In the genomic region with DNA sequence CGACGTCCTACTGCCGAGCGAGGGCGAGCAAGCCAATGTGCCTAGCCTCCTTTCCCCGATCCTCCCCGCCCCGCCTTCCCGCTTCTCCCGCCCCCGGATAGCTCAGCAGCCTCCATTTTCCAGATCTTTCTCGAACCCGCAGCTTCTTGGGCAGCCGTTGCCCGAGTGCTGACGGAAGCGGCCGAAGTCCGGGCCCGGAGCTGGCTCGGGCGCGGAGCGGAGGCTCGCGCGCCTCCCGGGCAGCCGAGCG, we compare ENCODE assay signal across 8 cellular contexts. TPM values are rescaled to one million over a fixed set of nuclear protein-coding genes. Genes with fewer than 3 reads are reported as not detected.
DNase-seq lines count a peak whose midpoint lies in the region; ATAC-seq and TF ChIP-seq lines count a peak whose summit lies in the region.

No MANE protein-coding gene starts in this region.

- peaks cover 6% of the 10 kb centered on the region for H3K9me3 Mint-ChIP-seq in activated naive CD8-positive, alpha-beta T cell (ENCODE audit: low read depth)

- no peaks in the 10 kb centered on the region for H3K36me3 Mint-ChIP-seq in activated naive CD8-positive, alpha-beta T cell

- peak overlapping the region; percentile 67 for H3K4me3 ChIP-seq in GM12875 (ENCODE audit: low read depth, low read length)

- DNase-seq in AG09319 (ENCODE audit: extremely low read depth, low read depth) (peak; percentile 44), NCI-H2029 (lab: John Stamatoyannopoulos, UW) (peak; percentile 77), Right ventricle myocardium inferior (ENCODE audit: missing footprints) (peak; percentile 92), omental fat pad (ENCODE audit: low spot score) (peak; percentile 26), activated gamma-delta T cell (lab: John Stamatoyannopoulos, UW) (no peak)

- TF ChIP-seq CTCF in AG09319 (IDR thresholded peaks at IDR 0.05; ENCODE audit: low read depth, low read length) (no peak), GM12875 (IDR thresholded peaks at IDR 0.05; ENCODE audit: borderline replicate concordance, insufficient read depth, low read depth, low read length) (no peak), omental fat pad (IDR thresholded peaks at IDR 0.05) (no peak)

- peaks cover 52% of the 10 kb centered on the region for H3K27me3 Mint-ChIP-seq in activated naive CD8-positive, alpha-beta T cell

- peak overlapping the region; percentile 13 for H3K4me3 Mint-ChIP-seq in activated naive CD8-positive, alpha-beta T cell

- no peak overlapping the region for H3K27ac Mint-ChIP-seq in activated naive CD8-positive, alpha-beta T cell

- intact Hi-C loops in Right ventricle myocardium inferior (cut with DNase I), result loop anchor here (5.0 to 10.0 kb wide), 3 partner anchors 100 to 283 kb away; a partner anchor contains a TSS

- peaks cover 21% of the 10 kb centered on the region for H3K4me1 Mint-ChIP-seq in activated naive CD8-positive, alpha-beta T cell (ENCODE audit: low read depth)

- ATAC-seq in HG02840 (IDR thresholded peaks at IDR 0.05; ENCODE audit: low FRiP score, unreplicated experiment) (peak; percentile 69), Right ventricle myocardium inferior (peak; percentile 97), omental fat pad (ENCODE audit: low FRiP score) (peak; percentile 96)

RNA-seq across cellular contexts. Expression of a gene that starts 0.2 kb away (rescaled TPM):
- total RNA-seq in Right ventricle myocardium inferior (6.2 TPM), omental fat pad (1 to 10 TPM; 1.3 to 4.6 (median 2.1) TPM)

RNA-seq across cellular contexts. Expression of a gene that starts 51.8 kb away (rescaled TPM):
- total RNA-seq in Right ventricle myocardium inferior (not detected), omental fat pad (not detected)
